In the genomic region with DNA sequence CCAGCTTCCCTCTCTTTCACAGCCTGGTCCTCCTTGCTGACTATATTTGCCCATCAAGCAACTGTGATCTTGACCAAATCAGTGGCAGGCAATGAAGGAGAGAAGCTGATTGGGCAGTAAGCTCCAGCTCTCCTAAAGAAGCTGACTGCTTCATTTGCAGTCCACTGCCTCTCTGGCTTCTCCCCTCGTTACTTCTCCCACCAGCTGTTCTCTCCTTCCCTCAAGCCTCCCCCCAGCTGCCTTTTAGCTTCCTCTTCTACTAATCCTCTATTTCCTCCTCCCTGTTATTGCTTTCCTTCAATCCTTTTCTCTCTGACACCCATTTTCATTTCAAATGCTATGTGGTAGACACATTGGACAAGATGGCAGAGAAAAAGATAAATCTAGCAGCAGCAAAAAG, we compare ENCODE assay signal across 18 cellular contexts.
DNase-seq lines count a peak whose midpoint lies in the region; ATAC-seq and TF ChIP-seq lines count a peak whose summit lies in the region.
"Had no signal": no experiment of that assay in that cellular context is flagged by ENCODE, and none has a peak within 500 bp of the region (broad histone marks: within the 10 kb centered on the region; RNA-seq: fewer than 3 reads in every experiment).

No MANE protein-coding gene starts in this region.

- H3K27me3 Mint-ChIP-seq in natural killer cell (ENCODE audit: low read depth in 2 of 2) = no peaks in the 10 kb centered on the region
- H3K27me3 Mint-ChIP-seq: CD4-positive, alpha-beta memory T cell had no signal

- H3K4me3 ChIP-seq in SJCRH30 (no peak overlapping the region), WERI-Rb-1 (ENCODE audit: low read depth, low read length) (no peak overlapping the region), right atrium auricular region (no peak overlapping the region)
- H3K4me3 ChIP-seq: BLaER1, GM23338 had no signal

- H3K36me3 Mint-ChIP-seq in natural killer cell = no peaks in the 10 kb centered on the region
- H3K36me3 Mint-ChIP-seq: CD14-positive monocyte; CD4-positive, alpha-beta memory T cell had no signal

- no peaks in the 10 kb centered on the region for H3K36me3 ChIP-seq in SJCRH30
- H3K36me3 ChIP-seq in WERI-Rb-1 = no peaks in the 10 kb centered on the region
- H3K36me3 ChIP-seq in right atrium auricular region = no peaks in the 10 kb centered on the region
- H3K36me3 ChIP-seq: BLaER1 had no signal

- no peak for ATAC-seq in natural killer cell
- ATAC-seq: GM23338, HCT116, HepG2 had no signal

- intact Hi-C loops in natural killer cell (cut with micrococcal nuclease) = no loop called here

- H3K4me1 ChIP-seq in SJCRH30 = peaks cover 7% of the 10 kb centered on the region
- no peaks in the 10 kb centered on the region for H3K4me1 ChIP-seq in right atrium auricular region
- H3K4me1 ChIP-seq: BLaER1 had no signal

- H3K4me3 Mint-ChIP-seq in natural killer cell = no peak overlapping the region
- H3K4me3 Mint-ChIP-seq: CD14-positive monocyte; CD4-positive, alpha-beta memory T cell; GM23338 had no signal

- H3K9me3 ChIP-seq in SJCRH30 (replicated peaks) = no peaks in the 10 kb centered on the region
- H3K9me3 ChIP-seq in WERI-Rb-1 (ENCODE audit: severe bottlenecking) = no peaks in the 10 kb centered on the region
- H3K9me3 ChIP-seq in right atrium auricular region = no peaks in the 10 kb centered on the region
- H3K9me3 ChIP-seq: BLaER1 had no signal

- H3K9me3 Mint-ChIP-seq in natural killer cell = peaks cover 4 to 15% of the 10 kb centered on the region in 2 donors
- H3K9me3 Mint-ChIP-seq: CD14-positive monocyte, GM23338 had no signal

- H3K27ac Mint-ChIP-seq in natural killer cell = no peak overlapping the region
- H3K27ac Mint-ChIP-seq: CD4-positive, alpha-beta memory T cell; GM23338 had no signal

- TF ChIP-seq CTCF in WERI-Rb-1 (IDR thresholded peaks at IDR 0.05; ENCODE audit: low read depth, low read length) (no peak), right atrium auricular region (IDR thresholded peaks at IDR 0.05) (no peak), natural killer cell (IDR thresholded peaks at IDR 0.05) (no peak)

- H3K4me1 Mint-ChIP-seq in natural killer cell = no peaks in the 10 kb centered on the region
- H3K4me1 Mint-ChIP-seq: CD4-positive, alpha-beta memory T cell had no signal

- H3K27me3 ChIP-seq in SJCRH30 = no peaks in the 10 kb centered on the region
- H3K27me3 ChIP-seq in WERI-Rb-1 (ENCODE audit: insufficient read depth, low read depth, severe bottlenecking) = no peaks in the 10 kb centered on the region
- no peaks in the 10 kb centered on the region for H3K27me3 ChIP-seq in right atrium auricular region
- H3K27me3 ChIP-seq: BLaER1 had no signal

- H3K27ac ChIP-seq in SJCRH30 = no peak overlapping the region
- no peak overlapping the region for H3K27ac ChIP-seq in WERI-Rb-1
- no peak overlapping the region for H3K27ac ChIP-seq in right atrium auricular region
- H3K27ac ChIP-seq: BLaER1 had no signal

- DNase-seq in NCI-H82 (lab: John Stamatoyannopoulos, UW) = peak; percentile 52
- DNase-seq in NCI-H82 treated with DMSO at 0.1 percent for 48 hours (lab: John Stamatoyannopoulos, UW; ENCODE audit: unreplicated experiment) = no peak
- peak; percentile 53 to 73 for DNase-seq in SJCRH30
- DNase-seq in WERI-Rb-1 = peak; percentile 17
- DNase-seq in right atrium auricular region (ENCODE audit: low spot score) = no peak
- no peak for DNase-seq in natural killer cell
- no peak for DNase-seq in NCI-H1694 (lab: John Stamatoyannopoulos, UW)
- DNase-seq: 8988T; CD4-positive, alpha-beta memory T cell; DMS153; DMS79; GDM1; H7 had no signal

Comparison
In these comparisons a context has a peak if more than half of its experiments do, and no peak if none do; other contexts are left out.
1. DNase-seq: peak in NCI-H82 (single experiment), SJCRH30 (2 of 2) and WERI-Rb-1 (single experiment); none in NCI-H82 treated with DMSO at 0.1 percent for 48 hours (single experiment), right atrium auricular region (single experiment), natural killer cell (single experiment) and NCI-H1694 (single experiment).